ENCODE assay signal across 2 cellular contexts in the genomic region with DNA sequence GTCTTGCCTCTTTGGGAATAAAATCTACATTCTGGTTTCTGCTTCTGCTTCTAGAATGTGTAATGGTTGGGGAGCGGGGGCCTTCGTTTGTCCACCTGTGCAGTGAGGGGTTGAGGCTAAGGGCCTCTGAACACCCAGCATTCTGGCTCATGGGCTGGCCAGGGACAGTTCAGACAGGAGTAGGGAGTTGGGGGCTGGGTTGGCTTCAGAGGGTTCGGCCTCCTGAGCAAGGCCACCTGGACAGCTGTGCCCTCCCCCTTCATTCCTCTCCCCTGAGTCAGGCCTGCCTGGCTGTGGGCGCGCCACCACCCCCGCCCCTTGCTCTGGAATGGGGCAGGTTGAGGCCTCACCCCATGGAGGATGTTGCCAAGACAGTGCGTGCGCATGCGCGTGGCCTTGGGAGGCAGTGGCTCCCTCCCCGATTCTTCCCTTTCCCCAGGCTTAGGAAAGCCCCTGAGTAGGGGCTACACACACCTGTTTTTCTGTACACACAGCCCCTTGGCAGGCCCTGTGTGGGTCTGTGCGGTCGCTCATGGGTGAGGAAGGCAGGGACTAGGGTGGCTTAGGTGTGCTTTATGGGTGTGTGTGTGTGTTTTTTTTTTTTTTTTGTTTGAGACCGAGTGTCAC.
TF ChIP-seq lines count a peak whose summit lies in the region.

No MANE protein-coding gene starts in this region.

TF ChIP-seq in HEK293, 187 proteins besides CTCF, POLR2A, EP300 and RAD21 (continued from another document and continues in another):
- TF ChIP-seq, protein P1, sequence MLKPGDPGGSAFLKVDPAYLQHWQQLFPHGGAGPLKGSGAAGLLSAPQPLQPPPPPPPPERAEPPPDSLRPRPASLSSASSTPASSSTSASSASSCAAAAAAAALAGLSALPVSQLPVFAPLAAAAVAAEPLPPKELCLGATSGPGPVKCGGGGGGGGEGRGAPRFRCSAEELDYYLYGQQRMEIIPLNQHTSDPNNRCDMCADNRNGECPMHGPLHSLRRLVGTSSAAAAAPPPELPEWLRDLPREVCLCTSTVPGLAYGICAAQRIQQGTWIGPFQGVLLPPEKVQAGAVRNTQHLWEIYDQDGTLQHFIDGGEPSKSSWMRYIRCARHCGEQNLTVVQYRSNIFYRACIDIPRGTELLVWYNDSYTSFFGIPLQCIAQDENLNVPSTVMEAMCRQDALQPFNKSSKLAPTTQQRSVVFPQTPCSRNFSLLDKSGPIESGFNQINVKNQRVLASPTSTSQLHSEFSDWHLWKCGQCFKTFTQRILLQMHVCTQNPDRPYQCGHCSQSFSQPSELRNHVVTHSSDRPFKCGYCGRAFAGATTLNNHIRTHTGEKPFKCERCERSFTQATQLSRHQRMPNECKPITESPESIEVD (tag by site-specific recombination; IDR thresholded peaks at IDR 0.05): no peak
- TF ChIP-seq, protein P2, sequence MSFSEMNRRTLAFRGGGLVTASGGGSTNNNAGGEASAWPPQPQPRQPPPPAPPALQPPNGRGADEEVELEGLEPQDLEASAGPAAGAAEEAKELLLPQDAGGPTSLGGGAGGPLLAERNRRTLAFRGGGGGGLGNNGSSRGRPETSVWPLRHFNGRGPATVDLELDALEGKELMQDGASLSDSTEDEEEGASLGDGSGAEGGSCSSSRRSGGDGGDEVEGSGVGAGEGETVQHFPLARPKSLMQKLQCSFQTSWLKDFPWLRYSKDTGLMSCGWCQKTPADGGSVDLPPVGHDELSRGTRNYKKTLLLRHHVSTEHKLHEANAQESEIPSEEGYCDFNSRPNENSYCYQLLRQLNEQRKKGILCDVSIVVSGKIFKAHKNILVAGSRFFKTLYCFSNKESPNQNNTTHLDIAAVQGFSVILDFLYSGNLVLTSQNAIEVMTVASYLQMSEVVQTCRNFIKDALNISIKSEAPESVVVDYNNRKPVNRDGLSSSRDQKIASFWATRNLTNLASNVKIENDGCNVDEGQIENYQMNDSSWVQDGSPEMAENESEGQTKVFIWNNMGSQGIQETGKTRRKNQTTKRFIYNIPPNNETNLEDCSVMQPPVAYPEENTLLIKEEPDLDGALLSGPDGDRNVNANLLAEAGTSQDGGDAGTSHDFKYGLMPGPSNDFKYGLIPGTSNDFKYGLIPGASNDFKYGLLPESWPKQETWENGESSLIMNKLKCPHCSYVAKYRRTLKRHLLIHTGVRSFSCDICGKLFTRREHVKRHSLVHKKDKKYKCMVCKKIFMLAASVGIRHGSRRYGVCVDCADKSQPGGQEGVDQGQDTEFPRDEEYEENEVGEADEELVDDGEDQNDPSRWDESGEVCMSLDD (tag by site-specific recombination; IDR thresholded peaks at IDR 0.05): no peak
- TF ChIP-seq KLF9 (tag by site-specific recombination; IDR thresholded peaks at IDR 0.05; ENCODE audit: low read depth) (peak; percentile 72), ZXDB (tag by site-specific recombination; IDR thresholded peaks at IDR 0.05) (no peak), ZNF16 (tag by site-specific recombination; IDR thresholded peaks at IDR 0.05; ENCODE audit: low read depth) (no peak), ZNF600 (tag by site-specific recombination; IDR thresholded peaks at IDR 0.05) (peak; percentile 85), ZNF664 (tag by site-specific recombination; IDR thresholded peaks at IDR 0.05) (no peak), BCL11B (tag by site-specific recombination; IDR thresholded peaks at IDR 0.05; ENCODE audit: low read depth) (no peak), ZNF621 (tag by site-specific recombination; IDR thresholded peaks at IDR 0.05) (no peak)
- TF ChIP-seq, protein P3, sequence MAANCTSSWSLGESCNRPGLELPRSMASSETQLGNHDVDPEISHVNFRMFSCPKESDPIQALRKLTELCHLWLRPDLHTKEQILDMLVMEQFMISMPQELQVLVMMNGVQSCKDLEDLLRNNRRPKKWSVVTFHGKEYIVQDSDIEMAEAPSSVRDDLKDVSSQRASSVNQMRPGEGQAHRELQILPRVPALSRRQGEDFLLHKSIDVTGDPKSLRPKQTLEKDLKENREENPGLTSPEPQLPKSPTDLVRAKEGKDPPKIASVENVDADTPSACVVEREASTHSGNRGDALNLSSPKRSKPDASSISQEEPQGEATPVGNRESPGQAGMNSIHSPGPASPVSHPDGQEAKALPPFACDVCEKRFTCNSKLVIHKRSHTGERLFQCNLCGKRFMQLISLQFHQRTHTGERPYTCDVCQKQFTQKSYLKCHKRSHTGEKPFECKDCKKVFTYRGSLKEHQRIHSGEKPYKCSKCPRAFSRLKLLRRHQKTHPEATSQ (tag by site-specific recombination; IDR thresholded peaks at IDR 0.05): no peak
- TF ChIP-seq, protein P4, sequence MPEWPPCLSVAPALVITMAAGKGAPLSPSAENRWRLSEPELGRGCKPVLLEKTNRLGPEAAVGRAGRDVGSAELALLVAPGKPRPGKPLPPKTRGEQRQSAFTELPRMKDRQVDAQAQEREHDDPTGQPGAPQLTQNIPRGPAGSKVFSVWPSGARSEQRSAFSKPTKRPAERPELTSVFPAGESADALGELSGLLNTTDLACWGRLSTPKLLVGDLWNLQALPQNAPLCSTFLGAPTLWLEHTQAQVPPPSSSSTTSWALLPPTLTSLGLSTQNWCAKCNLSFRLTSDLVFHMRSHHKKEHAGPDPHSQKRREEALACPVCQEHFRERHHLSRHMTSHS (tag by site-specific recombination; IDR thresholded peaks at IDR 0.05): no peak
- TF ChIP-seq, protein P5, sequence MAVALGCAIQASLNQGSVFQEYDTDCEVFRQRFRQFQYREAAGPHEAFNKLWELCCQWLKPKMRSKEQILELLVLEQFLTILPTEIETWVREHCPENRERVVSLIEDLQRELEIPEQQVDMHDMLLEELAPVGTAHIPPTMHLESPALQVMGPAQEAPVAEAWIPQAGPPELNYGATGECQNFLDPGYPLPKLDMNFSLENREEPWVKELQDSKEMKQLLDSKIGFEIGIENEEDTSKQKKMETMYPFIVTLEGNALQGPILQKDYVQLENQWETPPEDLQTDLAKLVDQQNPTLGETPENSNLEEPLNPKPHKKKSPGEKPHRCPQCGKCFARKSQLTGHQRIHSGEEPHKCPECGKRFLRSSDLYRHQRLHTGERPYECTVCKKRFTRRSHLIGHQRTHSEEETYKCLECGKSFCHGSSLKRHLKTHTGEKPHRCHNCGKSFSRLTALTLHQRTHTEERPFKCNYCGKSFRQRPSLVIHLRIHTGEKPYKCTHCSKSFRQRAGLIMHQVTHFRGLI (tag by site-specific recombination; IDR thresholded peaks at IDR 0.05): no peak
- TF ChIP-seq, protein P6, sequence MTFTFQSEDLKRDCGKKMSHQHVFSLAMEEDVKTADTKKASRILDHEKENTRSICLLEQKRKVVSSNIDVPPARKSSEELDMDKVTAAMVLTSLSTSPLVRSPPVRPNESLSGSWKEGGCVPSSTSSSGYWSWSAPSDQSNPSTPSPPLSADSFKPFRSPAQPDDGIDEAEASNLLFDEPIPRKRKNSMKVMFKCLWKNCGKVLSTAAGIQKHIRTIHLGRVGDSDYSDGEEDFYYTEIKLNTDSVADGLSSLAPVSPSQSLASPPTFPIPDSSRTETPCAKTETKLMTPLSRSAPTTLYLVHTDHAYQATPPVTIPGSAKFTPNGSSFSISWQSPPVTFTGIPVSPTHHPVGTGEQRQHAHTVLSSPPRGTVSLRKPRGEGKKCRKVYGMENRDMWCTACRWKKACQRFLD (tag by site-specific recombination; IDR thresholded peaks at IDR 0.05): no peak

TF ChIP-seq in SK-N-SH treated with all-trans-retinoic acid at 6 μM for 48 hours, 23 proteins besides CTCF, POLR2A, EP300 and RAD21 (continued from another document):
- TF ChIP-seq, protein P7, sequence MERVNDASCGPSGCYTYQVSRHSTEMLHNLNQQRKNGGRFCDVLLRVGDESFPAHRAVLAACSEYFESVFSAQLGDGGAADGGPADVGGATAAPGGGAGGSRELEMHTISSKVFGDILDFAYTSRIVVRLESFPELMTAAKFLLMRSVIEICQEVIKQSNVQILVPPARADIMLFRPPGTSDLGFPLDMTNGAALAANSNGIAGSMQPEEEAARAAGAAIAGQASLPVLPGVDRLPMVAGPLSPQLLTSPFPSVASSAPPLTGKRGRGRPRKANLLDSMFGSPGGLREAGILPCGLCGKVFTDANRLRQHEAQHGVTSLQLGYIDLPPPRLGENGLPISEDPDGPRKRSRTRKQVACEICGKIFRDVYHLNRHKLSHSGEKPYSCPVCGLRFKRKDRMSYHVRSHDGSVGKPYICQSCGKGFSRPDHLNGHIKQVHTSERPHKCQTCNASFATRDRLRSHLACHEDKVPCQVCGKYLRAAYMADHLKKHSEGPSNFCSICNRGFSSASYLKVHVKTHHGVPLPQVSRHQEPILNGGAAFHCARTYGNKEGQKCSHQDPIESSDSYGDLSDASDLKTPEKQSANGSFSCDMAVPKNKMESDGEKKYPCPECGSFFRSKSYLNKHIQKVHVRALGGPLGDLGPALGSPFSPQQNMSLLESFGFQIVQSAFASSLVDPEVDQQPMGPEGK (CRISPR knock-in tag; IDR thresholded peaks at IDR 0.05; ENCODE audit: borderline replicate concordance): no peak
- TF ChIP-seq CSDC2 (CRISPR knock-in tag; IDR thresholded peaks at IDR 0.05) (no peak), SNAI2 (CRISPR knock-in tag; IDR thresholded peaks at IDR 0.05) (no peak), TCF4 (CRISPR knock-in tag; IDR thresholded peaks at IDR 0.05; ENCODE audit: borderline replicate concordance) (no peak), TOX (CRISPR knock-in tag; IDR thresholded peaks at IDR 0.05; ENCODE audit: borderline replicate concordance) (no peak)
